In genomic region chr4:166006217-166006616, GRCh38 we compare ENCODE assay signal across 21 cellular contexts.
DNase-seq lines count a peak whose midpoint lies in the region; ATAC-seq, FAIRE-seq and TF ChIP-seq lines count a peak whose summit lies in the region.
"Had no signal": no experiment of that assay in that cellular context is flagged by ENCODE, and none has a peak within 500 bp of the region (broad histone marks: within the 10 kb centered on the region; RNA-seq: fewer than 3 reads in every experiment).

No MANE protein-coding gene starts in this region.

- POLR2A ChIA-PET in HepG2 (lab: Yijun Ruan, JAX) (no interaction called here), H1 (lab: Charles Lee; ENCODE audit: partially characterized antibody) (no interaction called here)

- H2BK12ac ChIP-seq in H1 (ENCODE audit: low read depth, low read length) = no peak overlapping the region

- no peaks in the 10 kb centered on the region for H3K23me2 ChIP-seq in H1 (ENCODE audit: low read depth, low read length)

- H3K4me3 ChIP-seq in HepG2 (replicated peaks in 1 of 3; ENCODE audit: insufficient read depth in 1 of 3, low read depth in 2 of 3, low read length in 3 of 3) (no peak overlapping the region), right lobe of liver (no peak overlapping the region), H1 (ENCODE audit: extremely low read depth in 1 of 4, insufficient read depth in 2 of 4, low read depth in 3 of 4, low read length in 4 of 4) (no peak overlapping the region)
- H3K4me3 ChIP-seq: A549; BLaER1 treated with 17β-estradiol and CSF1 and Interleukin-3, amounts not matched to agents 10 nM and 100 nM; GM12878 had no signal

- in situ Hi-C loops in HepG2 (cut with HindIII; ENCODE audit: extremely low pct_ligation_motif_present, low pct_unique_long_range_greater_than_20kb) = no loop called here

- H2AFZ ChIP-seq in HepG2 (ENCODE audit: low read length) (no peak overlapping the region), H1 (ENCODE audit: low read length) (no peak overlapping the region)

- H3K18ac ChIP-seq in H1 (ENCODE audit: extremely low read depth, low read length) = no peak overlapping the region

- H3K79me2 ChIP-seq in HepG2 (ENCODE audit: insufficient read depth, low read length) (no peaks in the 10 kb centered on the region), H1 (ENCODE audit: control insufficient read depth in 1 of 2, insufficient read depth in 2 of 2, low read length in 2 of 2) (no peaks in the 10 kb centered on the region)

- TF ChIP-seq EP300 in HepG2 (IDR thresholded peaks at IDR 0.05; ENCODE audit: low read depth in 2 of 2, low read length in 2 of 2) (no peak), HepG2 (CRISPR knock-in tag; IDR thresholded peaks at IDR 0.05; ENCODE audit: borderline replicate concordance) (no peak), Ishikawa (IDR thresholded peaks at IDR 0.05; ENCODE audit: borderline replicate concordance) (no peak), H1 (IDR thresholded peaks at IDR 0.05; ENCODE audit: borderline replicate concordance in 1 of 2, low read depth in 2 of 2, low read length in 2 of 2) (no peak)

- H3K36me3 ChIP-seq in HepG2 (replicated peaks in 1 of 2; ENCODE audit: control insufficient read depth in 1 of 2, insufficient read depth in 2 of 2, low read length in 2 of 2) = no peaks in the 10 kb centered on the region
- H3K36me3 ChIP-seq in right lobe of liver = no peaks in the 10 kb centered on the region
- no peaks in the 10 kb centered on the region for H3K36me3 ChIP-seq in H1 (ENCODE audit: control insufficient read depth in 2 of 4, insufficient read depth in 4 of 4, low read length in 3 of 4)
- H3K36me3 ChIP-seq: BLaER1 treated with 17β-estradiol and CSF1 and Interleukin-3, amounts not matched to agents 10 nM and 100 nM had no signal

- no peak overlapping the region for H2AK5ac ChIP-seq in H1 (ENCODE audit: low read depth, low read length)

- no peak overlapping the region for H2BK15ac ChIP-seq in H1 (ENCODE audit: low read length)

- no TSS peak for BruUV-seq in HepG2 (replicated peaks; lab: Mats Ljungman, UMichigan)

- no peak overlapping the region for H2BK5ac ChIP-seq in H1 (ENCODE audit: low read depth, low read length)

- no peak overlapping the region for H3K14ac ChIP-seq in H1 (ENCODE audit: insufficient read length)

- 28% methylated on average over 2 of the region's 2 CpGs for WGBS in HepG2 (ENCODE audit: low lambda C conversion rate)
- 74% methylated on average over 2 of the region's 2 CpGs for WGBS in right lobe of liver (ENCODE audit: insufficient coverage, low coverage, low lambda C conversion rate, missing lambda C conversion rate)
- WGBS in H1 (ENCODE audit: extremely low coverage in 1 of 2, insufficient coverage in 1 of 2, insufficient read length in 1 of 2, insufficient replicate concordance in 2 of 2, low coverage in 1 of 2, low lambda C conversion rate in 2 of 2, missing lambda C conversion rate in 1 of 2), 2 experiments = 89% methylated on average over 2 of the region's 2 CpGs; no CpG with 5 or more reads in 1 of the 2 experiments

- H3K23ac ChIP-seq in H1 (ENCODE audit: insufficient read length) = no peak overlapping the region

- intact Hi-C loops in HepG2 (cut with micrococcal nuclease; ENCODE audit: unreplicated experiment) (no loop called here), right lobe of liver (cut with DNase I) (no loop called here)

- H3K27ac ChIP-seq in HepG2 (ENCODE audit: extremely low read length, insufficient read depth, low read length) (no peak overlapping the region), right lobe of liver (no peak overlapping the region), H1 (ENCODE audit: low read depth, low read length) (no peak overlapping the region)
- H3K27ac ChIP-seq: 22Rv1; A549; BLaER1 treated with 17β-estradiol and CSF1 and Interleukin-3, amounts not matched to agents 10 nM and 100 nM; C4-2B had no signal

- CTCF ChIA-PET in HepG2 (lab: Yijun Ruan, JAX; ENCODE audit: low intra/inter-chr PET ratio, low total read pairs) = no interaction called here
- CTCF ChIA-PET in H1 (lab: Charles Lee; ENCODE audit: partially characterized antibody) = no interaction called here

- no peaks in the 10 kb centered on the region for H3K27me3 ChIP-seq in HepG2 (ENCODE audit: control insufficient read depth in 1 of 2, insufficient read depth in 2 of 2, low read length in 2 of 2)
- H3K27me3 ChIP-seq in right lobe of liver = no peaks in the 10 kb centered on the region
- H3K27me3 ChIP-seq in H1 (replicated peaks in 1 of 4; ENCODE audit: control insufficient read depth in 3 of 4, extremely low read depth in 1 of 4, insufficient read depth in 3 of 4, low read length in 3 of 4) = no peaks in the 10 kb centered on the region
- H3K27me3 ChIP-seq: BLaER1 treated with 17β-estradiol and CSF1 and Interleukin-3, amounts not matched to agents 10 nM and 100 nM had no signal

- H3K4me1 ChIP-seq in HepG2 (ENCODE audit: insufficient read depth, low read length) (no peaks in the 10 kb centered on the region), right lobe of liver (no peaks in the 10 kb centered on the region), H1 (replicated peaks in 1 of 4; ENCODE audit: control insufficient read depth in 3 of 4, insufficient read depth in 4 of 4, low read length in 3 of 4) (no peaks in the 10 kb centered on the region)
- H3K4me1 ChIP-seq: A549; BLaER1 treated with 17β-estradiol and CSF1 and Interleukin-3, amounts not matched to agents 10 nM and 100 nM; Caco-2 had no signal

- FAIRE-seq in HepG2 (lab: Jason Lieb, UNC) (no peak), H1 (lab: Jason Lieb, UNC) (no peak), H54 (lab: Jason Lieb, UNC) (no peak)
- FAIRE-seq: A549, D721Med, GM12878, GM12892, GM18507 had no signal

- no peak for ATAC-seq in HepG2
- no peak for ATAC-seq in right lobe of liver
- ATAC-seq in HG03460 (IDR thresholded peaks at IDR 0.05; ENCODE audit: unreplicated experiment) = no peak
- ATAC-seq: A549; CD8-positive, alpha-beta T cell; GM12878 had no signal

- DNase-seq in HepG2 (ENCODE audit: low spot score) (no peak), right lobe of liver (no peak), H1 (ENCODE audit: low read depth in 1 of 2, low spot score in 2 of 2) (no peak), H54 (ENCODE audit: insufficient read length, low spot score) (no peak)
- DNase-seq: AML-193; Caco-2; Calu3; CD4-positive, alpha-beta T cell; CD8-positive, alpha-beta T cell; DMS79 treated with DMSO at 0.1 percent for 48 hours; GDM1 had no signal

- H4K20me1 ChIP-seq in HepG2 (ENCODE audit: insufficient read depth, low read length) (no peaks in the 10 kb centered on the region), H1 (replicated peaks in 1 of 2; ENCODE audit: control insufficient read depth in 1 of 2, insufficient read depth in 2 of 2, low read length in 2 of 2) (no peaks in the 10 kb centered on the region)
- H4K20me1 ChIP-seq: BLaER1 treated with 17β-estradiol and CSF1 and Interleukin-3, amounts not matched to agents 10 nM and 100 nM had no signal

- no peak overlapping the region for H2BK20ac ChIP-seq in H1 (ENCODE audit: low read length)

- no peak overlapping the region for H4K8ac ChIP-seq in H1 (ENCODE audit: extremely low read depth, insufficient read depth, low read length)

- H3K4me2 ChIP-seq in HepG2 (ENCODE audit: low read depth, low read length) = no peak overlapping the region
- H3K4me2 ChIP-seq in H1 (ENCODE audit: insufficient read depth in 1 of 2, low read depth in 2 of 2, low read length in 2 of 2) = no peak overlapping the region
- H3K4me2 ChIP-seq: A549; BLaER1 treated with 17β-estradiol and CSF1 and Interleukin-3, amounts not matched to agents 10 nM and 100 nM had no signal

- no peak overlapping the region for H4K91ac ChIP-seq in H1 (replicated peaks; ENCODE audit: insufficient read length, low read length)

- TF ChIP-seq CTCF in HepG2 (CRISPR knock-in tag; IDR thresholded peaks at IDR 0.05) = no peak
- no peak for TF ChIP-seq CTCF in right lobe of liver (IDR thresholded peaks at IDR 0.05)
- TF ChIP-seq CTCF in H1 (IDR thresholded peaks at IDR 0.05; ENCODE audit: control extremely low read depth in 1 of 3, insufficient read depth in 1 of 3, low read depth in 1 of 3, low read length in 3 of 3) = no peak

- H3K79me1 ChIP-seq in H1 (ENCODE audit: low read depth, low read length) = no peaks in the 10 kb centered on the region

- no peak overlapping the region for H3K4ac ChIP-seq in H1 (replicated peaks; ENCODE audit: insufficient read length, low read depth, low read length)

- TF ChIP-seq RAD21 in HepG2 (CRISPR knock-in tag; IDR thresholded peaks at IDR 0.05) (no peak), Ishikawa (IDR thresholded peaks at IDR 0.05; ENCODE audit: low read depth) (no peak), H1 (IDR thresholded peaks at IDR 0.05 in 1 of 2, conservative IDR thresholded peaks at IDR 0.05 in 1 of 2; ENCODE audit: low read depth in 2 of 2, low read length in 2 of 2) (no peak)

- H3K9ac ChIP-seq in HepG2 (ENCODE audit: insufficient read depth, low read depth, low read length) = no peak overlapping the region
- no peak overlapping the region for H3K9ac ChIP-seq in H1 (replicated peaks in 1 of 4; ENCODE audit: extremely low read depth in 1 of 4, low read depth in 3 of 4, low read length in 3 of 4)
- H3K9ac ChIP-seq: BLaER1 treated with 17β-estradiol and CSF1 and Interleukin-3, amounts not matched to agents 10 nM and 100 nM had no signal

- no peak overlapping the region for H3K56ac ChIP-seq in H1 (replicated peaks; ENCODE audit: insufficient read length, low read depth, low read length)

- no peak overlapping the region for H4K5ac ChIP-seq in H1 (ENCODE audit: insufficient read length, low read depth, low read length)

- no peaks in the 10 kb centered on the region for H3K9me3 ChIP-seq in HepG2 (ENCODE audit: low read length)
- H3K9me3 ChIP-seq in right lobe of liver = peaks cover 0 to 2% (median 0%) of the 10 kb centered on the region in 4 donors
- no peaks in the 10 kb centered on the region for H3K9me3 ChIP-seq in H1 (ENCODE audit: insufficient read depth in 2 of 2, low read depth in 1 of 2, low read length in 1 of 2)
- H3K9me3 ChIP-seq: A549; BLaER1 treated with 17β-estradiol and CSF1 and Interleukin-3, amounts not matched to agents 10 nM and 100 nM; Caco-2 had no signal

- no peak for TF ChIP-seq POLR2A in HepG2 (IDR thresholded peaks at IDR 0.05; ENCODE audit: insufficient read depth in 1 of 2, low read depth in 2 of 2, low read length in 2 of 2)
- TF ChIP-seq POLR2A in right lobe of liver (IDR thresholded peaks at IDR 0.05) = no peak
- TF ChIP-seq POLR2A in H1 (IDR thresholded peaks at IDR 0.05; ENCODE audit: control extremely low read depth in 1 of 2, low read depth in 2 of 2, low read length in 2 of 2) = no peak
- TF ChIP-seq POLR2A in H54 (IDR thresholded peaks at IDR 0.05; ENCODE audit: low read depth, low read length) = no peak

- H2BK120ac ChIP-seq in H1 (replicated peaks; ENCODE audit: low read depth, low read length) = no peak overlapping the region

TF ChIP-seq in Ishikawa, 13 proteins besides CTCF, POLR2A, EP300 and RAD21:
- TF ChIP-seq EGR1 (IDR thresholded peaks at IDR 0.05) (no peak), CEBPB (IDR thresholded peaks at IDR 0.05) (peak; percentile 64), ZBTB7A (IDR thresholded peaks at IDR 0.05; ENCODE audit: low read depth) (no peak)

Comparison
In these comparisons a context has a peak if more than half of its experiments do, and no peak if none do; other contexts are left out.
1. Of the 41 proteins assayed by ChIP-seq in both HepG2 and H1: peak only in HepG2: none; only in H1: none; in both: CEBPB; in neither: 40.